8 cellular contexts compared by ENCODE assay signal in genomic region chr12:71685961-71686657, GRCh38. TPM values are rescaled to one million over a fixed set of nuclear protein-coding genes. Genes with fewer than 3 reads are reported as not detected.
DNase-seq lines count a peak whose midpoint lies in the region; ATAC-seq, FAIRE-seq and TF ChIP-seq lines count a peak whose summit lies in the region.

Gene TMEM19 (plus strand): TSS chr12:71686082. CDS start chr12:71686681, 599 bp downstream.

- CTCF ChIA-PET in activated B cell treated with CpG ODN at 0.5 μM for 24 hours (lab: Charles Lee) = interaction anchor here (0.8 to 5.5 kb wide), 11 partner anchors 9 to 68 kb away, joined by 3 to 81 read pairs (median 6); partner anchors contain the start of genes RAB21, THAP2 and ZFC3H1

- TF ChIP-seq CTCF in AG09309 (IDR thresholded peaks at IDR 0.05; ENCODE audit: control insufficient read depth, insufficient read depth, low read depth, low read length, missing control alignments) (peak; percentile 24), activated B cell treated with CpG ODN at 0.5 μM for 24 hours (IDR thresholded peaks at IDR 0.05) (no peak)

- H3K9me3 Mint-ChIP-seq in activated B cell treated with CpG ODN at 0.5 μM for 24 hours = no peaks in the 10 kb centered on the region

- H3K27me3 Mint-ChIP-seq in activated B cell treated with CpG ODN at 0.5 μM for 24 hours = no peaks in the 10 kb centered on the region

- peak within 1 kb of the TSS; percentile 93 for H3K4me3 Mint-ChIP-seq in activated B cell treated with CpG ODN at 0.5 μM for 24 hours

- DNase-seq in AG09309 (ENCODE audit: low read depth) = no peak
- peak; percentile 92 for DNase-seq in NCI-H2227 treated with DMSO at 0.1 percent for 48 hours (lab: John Stamatoyannopoulos, UW)
- DNase-seq in activated B cell treated with CpG ODN at 0.5 μM for 24 hours = peak; percentile 87
- DNase-seq in central memory CD4-positive, alpha-beta T cell = peak; percentile 84
- peak; percentile 75 for DNase-seq in stimulated activated CD4-positive, alpha-beta T cell treated with anti-CD3 and anti-CD28 coated beads, Interleukin-12 subunit alpha, Interleukin-12 subunit beta, amount 100 ng/mL, for 4 hours

- H3K36me3 Mint-ChIP-seq in activated B cell treated with CpG ODN at 0.5 μM for 24 hours (ENCODE audit: low read depth) = peaks cover 18% of the 10 kb centered on the region

- peak; percentile 90 for FAIRE-seq in islet of Langerhans (lab: Jason Lieb, UNC)

- H3K27ac Mint-ChIP-seq in activated B cell treated with CpG ODN at 0.5 μM for 24 hours = peak within 1 kb of the TSS; percentile 97

- intact Hi-C loops in activated B cell treated with CpG ODN at 0.5 μM for 24 hours (cut with micrococcal nuclease) = loop anchor here (1.0 kb wide), 6 partner anchors 8 to 153 kb away; partner anchors contain the start of genes RAB21, TBC1D15 and THAP2

- ATAC-seq in GM18909 (IDR thresholded peaks at IDR 0.05; ENCODE audit: poor library complexity, unreplicated experiment) (peak; percentile 91), HG03175 (IDR thresholded peaks at IDR 0.05; ENCODE audit: unreplicated experiment) (peak; percentile 93), activated B cell treated with CpG ODN at 0.5 μM for 24 hours (ENCODE audit: low read depth) (peak; percentile 87)

- peak within 1 kb of the TSS; percentile 70 for H3K4me3 ChIP-seq in AG09309 (ENCODE audit: control insufficient read depth, low read depth, low read length)

- POLR2A ChIA-PET in activated B cell treated with CpG ODN at 0.5 μM for 24 hours (lab: Charles Lee) = interaction anchor here (0.6 to 8.1 kb wide), 11 partner anchors 9 to 252 kb away, joined by 3 to 232 read pairs (median 9); partner anchors contain the start of genes RAB21, TBC1D15, THAP2 and ZFC3H1

- peaks cover 56% of the 10 kb centered on the region for H3K4me1 Mint-ChIP-seq in activated B cell treated with CpG ODN at 0.5 μM for 24 hours

RNA-seq across cellular contexts. Expression of gene TMEM19, which starts in this region (rescaled TPM):
- 42.6 and 46.7 TPM in 2 replicates for total RNA-seq in activated B cell treated with CpG ODN at 0.5 μM for 24 hours
